Comparison of ENCODE assay signal across 11 cellular contexts in genomic region chr1:240036526-240036925, GRCh38.
"Had no signal": no experiment of that assay in that cellular context is flagged by ENCODE, and none has a peak within 500 bp of the region (broad histone marks: within the 10 kb centered on the region; RNA-seq: fewer than 3 reads in every experiment).

No MANE protein-coding gene starts in this region.

- DNase-seq: GM23248, GOT3, H7, H9, HCEC 1CT, HFFc6 had no signal

- H3K9ac ChIP-seq: GM23248 had no signal

- ATAC-seq: GM23338, HCT116 had no signal

- H3K9me3 ChIP-seq: HAP-1 had no signal

- H3K4me2 ChIP-seq: GM23338 had no signal

- H3K36me3 ChIP-seq: HAP-1 had no signal

- H3K27ac Mint-ChIP-seq: GM23338, H9, HFFc6 had no signal

- H3K4me1 ChIP-seq: HAP-1 had no signal

- FAIRE-seq: H1, H54 had no signal

- H3K4me3 Mint-ChIP-seq: GM23338, H9, HFFc6 had no signal

- H3K4me3 ChIP-seq: GM23248, GM23338, HAP-1 had no signal

- H3K27ac ChIP-seq: GM23248 had no signal
